ENCODE assay signal across 8 cellular contexts in genomic region chr9:130451509-130452388, GRCh38. TPM values are rescaled to one million over a fixed set of nuclear protein-coding genes. Genes with fewer than 3 reads are reported as not detected.
DNase-seq lines count a peak whose midpoint lies in the region; ATAC-seq and TF ChIP-seq lines count a peak whose summit lies in the region.

No MANE protein-coding gene starts in this region.

- ATAC-seq in HG03280 (IDR thresholded peaks at IDR 0.05; ENCODE audit: unreplicated experiment) (no peak), HG02870 (IDR thresholded peaks at IDR 0.05; ENCODE audit: unreplicated experiment) (no peak)

- H3K9me2 ChIP-seq in GM23248 (ENCODE audit: insufficient read depth) = no peaks in the 10 kb centered on the region

- H3K4me2 ChIP-seq in GM23248 (ENCODE audit: unreplicated experiment) (peak overlapping the region; percentile 40), smooth muscle cell (peak overlapping the region; percentile 16)

- no peaks in the 10 kb centered on the region for H3K27me3 ChIP-seq in GM23248 (replicated peaks; ENCODE audit: insufficient read depth)
- no peaks in the 10 kb centered on the region for H3K27me3 ChIP-seq in right atrium auricular region
- no peaks in the 10 kb centered on the region for H3K27me3 ChIP-seq in smooth muscle cell (ENCODE audit: low read depth)

- H3K4me1 ChIP-seq in GM23248 (ENCODE audit: insufficient read depth) (peaks cover 27% of the 10 kb centered on the region), right atrium auricular region (peaks cover 0 to 74% of the 10 kb centered on the region in 2 donors), smooth muscle cell (ENCODE audit: low read depth) (peaks cover 14% of the 10 kb centered on the region)

- H3K4me3 ChIP-seq in GM23248 = no peak overlapping the region
- no peak overlapping the region for H3K4me3 ChIP-seq in right atrium auricular region
- no peak overlapping the region for H3K4me3 ChIP-seq in smooth muscle cell

- peaks cover 7% of the 10 kb centered on the region for H3F3A ChIP-seq in GM23248 (ENCODE audit: insufficient read depth)
- H3F3A ChIP-seq in smooth muscle cell (ENCODE audit: low read depth) = no peaks in the 10 kb centered on the region

- 50 to 55% methylated on average over 21 to 23 of the region's 23 CpGs for WGBS in GM23248 (ENCODE audit: low coverage in 1 of 2, low lambda C conversion rate in 2 of 2, missing lambda C conversion rate in 2 of 2), 2 experiments
- 62% methylated on average over 23 of the region's 23 CpGs for WGBS in smooth muscle cell (ENCODE audit: low lambda C conversion rate)

- H3K9me3 ChIP-seq in GM23248 (ENCODE audit: low read depth) (no peaks in the 10 kb centered on the region), right atrium auricular region (no peaks in the 10 kb centered on the region), smooth muscle cell (replicated peaks; ENCODE audit: low read depth) (no peaks in the 10 kb centered on the region)

- TF ChIP-seq CTCF in right atrium auricular region (IDR thresholded peaks at IDR 0.05) (peak; percentile 16 to 57), smooth muscle cell (IDR thresholded peaks at IDR 0.05; ENCODE audit: borderline replicate concordance, insufficient read depth, poor library complexity, severe bottlenecking) (peak; percentile 54)

- H3K9ac ChIP-seq in GM23248 = no peak overlapping the region
- no peak overlapping the region for H3K9ac ChIP-seq in smooth muscle cell (ENCODE audit: low read depth)

- H2AFZ ChIP-seq in GM23248 = no peak overlapping the region
- H2AFZ ChIP-seq in smooth muscle cell (ENCODE audit: low read depth) = no peak overlapping the region

- H4K20me1 ChIP-seq in GM23248 (ENCODE audit: insufficient read depth) (no peaks in the 10 kb centered on the region), smooth muscle cell (ENCODE audit: low read depth) (peaks cover 38% of the 10 kb centered on the region)

- H3K36me3 ChIP-seq in GM23248 (ENCODE audit: low read depth) (no peaks in the 10 kb centered on the region), right atrium auricular region (no peaks in the 10 kb centered on the region), smooth muscle cell (ENCODE audit: low read depth) (no peaks in the 10 kb centered on the region)

- in situ Hi-C loops in ACHN (cut with HindIII; ENCODE audit: low pct_ligation_motif_present, low pct_unique_long_range_greater_than_20kb, low sequenced_read_pairs) = no loop called here
- in situ Hi-C loops in GM23248 (cut with MboI) = loop anchor here (10.0 kb wide), 1 partner anchor 233 kb away; no protein-coding TSS in a partner anchor

- H3K27ac ChIP-seq in GM23248 (no peak overlapping the region), right atrium auricular region (peak overlapping the region; percentile 74 to 78), smooth muscle cell (ENCODE audit: low read depth) (no peak overlapping the region)

- DNase-seq in ACHN (peak; percentile 91), GM23248 (peak; percentile 98), NCI-H2196 treated with DMSO at 0.1 percent for 48 hours (lab: John Stamatoyannopoulos, UW; ENCODE audit: unreplicated experiment) (peak; percentile 68), anterior cingulate cortex (lab: John Stamatoyannopoulos, UW) (peak in 34 of 58 donors; percentile 9 to 68 (median 34)), right atrium auricular region (ENCODE audit: low spot score) (peak; percentile 88), smooth muscle cell (lab: John Stamatoyannopoulos, UW; ENCODE audit: unreplicated experiment) (peak; percentile 38)

- H3K79me2 ChIP-seq in GM23248 (ENCODE audit: insufficient read depth) (peaks cover 32% of the 10 kb centered on the region), smooth muscle cell (ENCODE audit: low read depth) (peaks cover 3% of the 10 kb centered on the region)

RNA-seq across cellular contexts. Expression of gene ASS1, which starts 7.0 kb away (rescaled TPM):
- total RNA-seq in GM23248 (2014; rRNA removed; shearing (Covaris generic)) = 182 and 216 TPM in 2 replicates
- polyA plus RNA-seq in GM23248 (2016; fragmentation: Nextera tagmentation; extraction: Ambion mirVana) (120 and 124 TPM in 2 replicates), smooth muscle cell (80.5 and 81.5 TPM in 2 replicates)
- total RNA-seq in right atrium auricular region (100 to 1,000 TPM in 1 of 2 donors, 10 to 100 TPM in 1; 75.3 to 110 TPM), smooth muscle cell (78.2 and 95.7 TPM in 2 replicates)

Comparison
In these comparisons a context has a peak if more than half of its experiments do, and no peak if none do; other contexts are left out.
1. DNase-seq: peak in every context shown above with its lines; median percentile 98 in GM23248; 91 in ACHN; 88 in right atrium auricular region; 68 in NCI-H2196 treated with DMSO at 0.1 percent for 48 hours; 38 in smooth muscle cell; 34 in anterior cingulate cortex.
2. H3K27ac ChIP-seq: peak in right atrium auricular region (2 of 2); none in GM23248 (single experiment) and smooth muscle cell (single experiment).